Comparison of ENCODE assay signal across 1 cellular context in genomic region chr17:79135628-79136405, GRCh38.
TF ChIP-seq lines count a peak whose summit lies in the region.

No MANE protein-coding gene starts in this region.

TF ChIP-seq in WTC11, 78 proteins besides CTCF, POLR2A, EP300 and RAD21 (continued from another document):
- TF ChIP-seq AR (CRISPR knock-in tag; IDR thresholded peaks at IDR 0.05) (no peak), ZNF317 (CRISPR knock-in tag; IDR thresholded peaks at IDR 0.05; ENCODE audit: borderline replicate concordance, low read depth) (no peak), IRF1 (CRISPR knock-in tag; IDR thresholded peaks at IDR 0.05) (no peak)
